ENCODE assay signal across 1 cellular context in genomic region chr9:129164246-129164930, GRCh38.
TF ChIP-seq lines count a peak whose summit lies in the region.

No MANE protein-coding gene starts in this region.

TF ChIP-seq in A549, 52 proteins besides CTCF, POLR2A, EP300 and RAD21 (continued from another document):
- TF ChIP-seq CBX8 (IDR thresholded peaks at IDR 0.05), result no peak
